In genomic region chr16:84117482-84117843, GRCh38 we compare ENCODE assay signal across 3 cellular contexts.
TF ChIP-seq lines count a peak whose summit lies in the region.

No MANE protein-coding gene starts in this region.

TF ChIP-seq in GM12891, 5 proteins besides CTCF, POLR2A, EP300 and RAD21:
- TF ChIP-seq TAF1 (IDR thresholded peaks at IDR 0.05; ENCODE audit: low read depth, low read length): no peak
- no peak for TF ChIP-seq POU2F2 (IDR thresholded peaks at IDR 0.05; ENCODE audit: low read depth, low read length)
- TF ChIP-seq PAX5 (IDR thresholded peaks at IDR 0.05; ENCODE audit: insufficient read depth, low read length, severe bottlenecking): no peak
- TF ChIP-seq POLR2AphosphoS5 (IDR thresholded peaks at IDR 0.05; ENCODE audit: low read depth, low read length): no peak

TF ChIP-seq in WTC11, 78 proteins besides CTCF, POLR2A, EP300 and RAD21 (continued from another document):
- no peak for TF ChIP-seq GABPB1 (CRISPR knock-in tag; IDR thresholded peaks at IDR 0.05)
- no peak for TF ChIP-seq ZSCAN18 (CRISPR knock-in tag; IDR thresholded peaks at IDR 0.05)
- TF ChIP-seq RELA (CRISPR knock-in tag; IDR thresholded peaks at IDR 0.05; ENCODE audit: borderline replicate concordance): no peak
- TF ChIP-seq, protein P1, sequence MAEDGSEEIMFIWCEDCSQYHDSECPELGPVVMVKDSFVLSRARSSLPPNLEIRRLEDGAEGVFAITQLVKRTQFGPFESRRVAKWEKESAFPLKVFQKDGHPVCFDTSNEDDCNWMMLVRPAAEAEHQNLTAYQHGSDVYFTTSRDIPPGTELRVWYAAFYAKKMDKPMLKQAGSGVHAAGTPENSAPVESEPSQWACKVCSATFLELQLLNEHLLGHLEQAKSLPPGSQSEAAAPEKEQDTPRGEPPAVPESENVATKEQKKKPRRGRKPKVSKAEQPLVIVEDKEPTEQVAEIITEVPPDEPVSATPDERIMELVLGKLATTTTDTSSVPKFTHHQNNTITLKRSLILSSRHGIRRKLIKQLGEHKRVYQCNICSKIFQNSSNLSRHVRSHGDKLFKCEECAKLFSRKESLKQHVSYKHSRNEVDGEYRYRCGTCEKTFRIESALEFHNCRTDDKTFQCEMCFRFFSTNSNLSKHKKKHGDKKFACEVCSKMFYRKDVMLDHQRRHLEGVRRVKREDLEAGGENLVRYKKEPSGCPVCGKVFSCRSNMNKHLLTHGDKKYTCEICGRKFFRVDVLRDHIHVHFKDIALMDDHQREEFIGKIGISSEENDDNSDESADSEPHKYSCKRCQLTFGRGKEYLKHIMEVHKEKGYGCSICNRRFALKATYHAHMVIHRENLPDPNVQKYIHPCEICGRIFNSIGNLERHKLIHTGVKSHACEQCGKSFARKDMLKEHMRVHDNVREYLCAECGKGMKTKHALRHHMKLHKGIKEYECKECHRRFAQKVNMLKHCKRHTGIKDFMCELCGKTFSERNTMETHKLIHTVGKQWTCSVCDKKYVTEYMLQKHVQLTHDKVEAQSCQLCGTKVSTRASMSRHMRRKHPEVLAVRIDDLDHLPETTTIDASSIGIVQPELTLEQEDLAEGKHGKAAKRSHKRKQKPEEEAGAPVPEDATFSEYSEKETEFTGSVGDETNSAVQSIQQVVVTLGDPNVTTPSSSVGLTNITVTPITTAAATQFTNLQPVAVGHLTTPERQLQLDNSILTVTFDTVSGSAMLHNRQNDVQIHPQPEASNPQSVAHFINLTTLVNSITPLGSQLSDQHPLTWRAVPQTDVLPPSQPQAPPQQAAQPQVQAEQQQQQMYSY (CRISPR knock-in tag; IDR thresholded peaks at IDR 0.05): no peak
- TF ChIP-seq TCF7 (CRISPR knock-in tag; IDR thresholded peaks at IDR 0.05; ENCODE audit: low read depth): no peak
- TF ChIP-seq TP53 (CRISPR knock-in tag; IDR thresholded peaks at IDR 0.05): no peak
- TF ChIP-seq TEAD4 (CRISPR knock-in tag; IDR thresholded peaks at IDR 0.05): no peak
- no peak for TF ChIP-seq GTF2I (CRISPR knock-in tag; conservative IDR thresholded peaks at IDR 0.05)
- TF ChIP-seq SMAD3 (CRISPR knock-in tag; IDR thresholded peaks at IDR 0.05; ENCODE audit: borderline replicate concordance): no peak
- no peak for TF ChIP-seq SP1 (CRISPR knock-in tag; conservative IDR thresholded peaks at IDR 0.05)
- no peak for TF ChIP-seq AFF4 (CRISPR knock-in tag; IDR thresholded peaks at IDR 0.05; ENCODE audit: borderline replicate concordance)

TF ChIP-seq in H1, 55 proteins besides CTCF, POLR2A, EP300 and RAD21:
- TF ChIP-seq BCL11A (IDR thresholded peaks at IDR 0.05; ENCODE audit: low read depth in 2 of 2, low read length in 2 of 2) (no peak), NRF1 (IDR thresholded peaks at IDR 0.05; ENCODE audit: low read depth, low read length) (no peak), CHD2 (IDR thresholded peaks at IDR 0.05; ENCODE audit: low read length) (no peak), TBP (IDR thresholded peaks at IDR 0.05; ENCODE audit: low read depth, low read length) (no peak), SUZ12 (IDR thresholded peaks at IDR 0.05; ENCODE audit: low read length) (no peak; the same call in 1 of the 2 replicates), SRF (IDR thresholded peaks at IDR 0.05; ENCODE audit: low read depth, low read length) (no peak), KDM1A (IDR thresholded peaks at IDR 0.05; ENCODE audit: borderline replicate concordance, low read length) (no peak), POLR2AphosphoS5 (IDR thresholded peaks at IDR 0.05; ENCODE audit: low read depth, low read length) (0 out of 2 replicates have a peak, but pooled peaks have one; percentile 18), MAX (IDR thresholded peaks at IDR 0.05) (0 out of 2 replicates have a peak, but pooled peaks have one; percentile 36), SIX5 (IDR thresholded peaks at IDR 0.05; ENCODE audit: low read depth, low read length) (no peak), SAP30 (IDR thresholded peaks at IDR 0.05; ENCODE audit: insufficient read depth, insufficient replicate concordance, low read length) (peak; percentile 29), SIRT6 (IDR thresholded peaks at IDR 0.05; ENCODE audit: low read length) (no peak), SP2 (IDR thresholded peaks at IDR 0.05; ENCODE audit: low read length) (no peak), ATF2 (IDR thresholded peaks at IDR 0.05; ENCODE audit: low read length) (no peak), CBX5 (IDR thresholded peaks at IDR 0.05; ENCODE audit: low read depth, low read length) (no peak), JUN (IDR thresholded peaks at IDR 0.05; ENCODE audit: low read depth, low read length) (no peak)
